1 cellular context compared by ENCODE assay signal in the genomic region with DNA sequence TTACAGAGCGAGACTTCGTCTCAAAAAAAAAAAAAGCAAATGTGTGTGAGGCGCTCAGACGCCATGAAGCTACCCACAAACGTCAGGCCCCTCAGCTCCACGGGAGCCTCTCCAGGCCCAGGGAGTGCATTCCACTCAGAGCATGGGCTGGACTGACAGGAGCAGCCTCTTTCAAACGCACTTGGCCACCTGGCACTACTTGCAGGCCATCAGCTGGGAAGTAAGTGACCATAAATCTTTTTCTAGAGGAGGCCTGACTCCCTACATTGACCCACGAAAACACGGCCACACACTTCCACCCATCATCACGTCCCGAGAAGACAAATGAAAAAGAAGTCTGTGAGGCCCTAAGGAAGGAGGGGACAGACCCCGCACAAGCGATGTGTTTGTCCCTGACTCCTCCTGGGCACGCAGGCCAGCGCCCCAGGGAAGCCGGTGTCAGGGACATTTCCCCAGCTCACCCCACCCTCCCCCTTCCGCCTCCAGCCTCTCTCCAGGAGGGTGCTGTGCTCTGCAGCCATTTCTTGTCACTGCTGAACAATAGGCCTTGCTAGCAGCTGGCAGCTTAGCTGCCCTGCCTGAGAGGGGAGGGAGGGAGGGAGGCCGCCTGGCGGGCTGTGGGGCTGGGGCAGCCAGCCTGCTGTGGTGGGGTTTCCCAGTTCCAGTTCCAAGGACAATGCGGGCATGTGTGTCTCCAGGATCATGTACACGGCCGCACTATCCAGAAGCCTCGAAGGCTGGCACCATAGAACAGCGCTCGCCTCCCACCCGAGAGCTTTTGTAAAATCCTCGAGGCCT.
TF ChIP-seq lines count a peak whose summit lies in the region.

No MANE protein-coding gene starts in this region.

TF ChIP-seq in SK-N-SH treated with all-trans-retinoic acid at 6 μM for 48 hours, 23 proteins besides CTCF, POLR2A, EP300 and RAD21 (continued from another document):
- no peak for TF ChIP-seq PATZ1 (CRISPR knock-in tag; IDR thresholded peaks at IDR 0.05; ENCODE audit: borderline replicate concordance)
- no peak for TF ChIP-seq ZFP30 (CRISPR knock-in tag; IDR thresholded peaks at IDR 0.05)
- no peak for TF ChIP-seq ARNTL (CRISPR knock-in tag; IDR thresholded peaks at IDR 0.05; ENCODE audit: borderline replicate concordance, low read depth)
- TF ChIP-seq RARB (CRISPR knock-in tag; IDR thresholded peaks at IDR 0.05): no peak
